2 cellular contexts compared by ENCODE assay signal in the genomic region with DNA sequence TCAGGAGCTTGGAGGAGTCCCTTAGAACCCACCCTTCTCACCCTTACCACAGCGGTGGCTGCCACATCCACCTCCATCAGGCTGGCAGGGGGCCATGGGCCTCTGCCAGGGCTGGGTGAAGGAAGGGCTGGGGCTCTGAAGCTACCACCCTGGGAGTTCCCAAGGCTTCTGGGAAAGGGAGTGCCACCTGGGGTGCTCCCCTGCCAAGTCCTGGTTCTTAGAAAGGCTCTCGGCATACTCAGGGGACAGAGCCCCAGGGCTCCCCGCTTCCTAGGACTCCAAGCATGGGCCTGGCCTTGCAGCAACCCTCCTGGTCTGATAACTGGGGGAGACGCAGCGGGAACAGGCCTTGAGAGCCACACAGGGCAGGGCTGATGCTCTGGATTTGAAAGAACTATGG.
TF ChIP-seq lines count a peak whose summit lies in the region.

No MANE protein-coding gene starts in this region.

TF ChIP-seq in SK-N-SH, 30 proteins besides CTCF, POLR2A, EP300 and RAD21:
- no peak for TF ChIP-seq FOXM1 (IDR thresholded peaks at IDR 0.05; ENCODE audit: low read depth)
- no peak for TF ChIP-seq NFIC (IDR thresholded peaks at IDR 0.05; ENCODE audit: borderline replicate concordance)
- no peak for TF ChIP-seq ZBTB33 (IDR thresholded peaks at IDR 0.05; ENCODE audit: borderline replicate concordance, low read depth)
- no peak for TF ChIP-seq MEF2A (IDR thresholded peaks at IDR 0.05; ENCODE audit: borderline replicate concordance, low read depth)
- TF ChIP-seq YY1 (IDR thresholded peaks at IDR 0.05; ENCODE audit: low read depth), result no peak
- TF ChIP-seq SIN3A (IDR thresholded peaks at IDR 0.05; ENCODE audit: borderline replicate concordance, low read depth, low read length), result no peak
- TF ChIP-seq JUND (IDR thresholded peaks at IDR 0.05), result no peak
- TF ChIP-seq FOSL2 (IDR thresholded peaks at IDR 0.05; ENCODE audit: borderline replicate concordance, low read depth), result no peak

TF ChIP-seq in SK-N-SH treated with all-trans-retinoic acid at 6 μM for 48 hours, 23 proteins besides CTCF, POLR2A, EP300 and RAD21:
- TF ChIP-seq, protein P1, sequence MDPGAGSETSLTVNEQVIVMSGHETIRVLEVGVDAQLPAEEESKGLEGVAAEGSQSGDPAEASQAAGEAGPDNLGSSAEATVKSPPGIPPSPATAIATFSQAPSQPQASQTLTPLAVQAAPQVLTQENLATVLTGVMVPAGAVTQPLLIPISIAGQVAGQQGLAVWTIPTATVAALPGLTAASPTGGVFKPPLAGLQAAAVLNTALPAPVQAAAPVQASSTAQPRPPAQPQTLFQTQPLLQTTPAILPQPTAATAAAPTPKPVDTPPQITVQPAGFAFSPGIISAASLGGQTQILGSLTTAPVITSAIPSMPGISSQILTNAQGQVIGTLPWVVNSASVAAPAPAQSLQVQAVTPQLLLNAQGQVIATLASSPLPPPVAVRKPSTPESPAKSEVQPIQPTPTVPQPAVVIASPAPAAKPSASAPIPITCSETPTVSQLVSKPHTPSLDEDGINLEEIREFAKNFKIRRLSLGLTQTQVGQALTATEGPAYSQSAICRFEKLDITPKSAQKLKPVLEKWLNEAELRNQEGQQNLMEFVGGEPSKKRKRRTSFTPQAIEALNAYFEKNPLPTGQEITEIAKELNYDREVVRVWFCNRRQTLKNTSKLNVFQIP (CRISPR knock-in tag; IDR thresholded peaks at IDR 0.05; ENCODE audit: borderline replicate concordance, low read depth), result no peak
- TF ChIP-seq PPARA (CRISPR knock-in tag; IDR thresholded peaks at IDR 0.05; ENCODE audit: borderline replicate concordance) (no peak), TCF4 (CRISPR knock-in tag; IDR thresholded peaks at IDR 0.05; ENCODE audit: borderline replicate concordance) (no peak), GLIS3 (CRISPR knock-in tag; IDR thresholded peaks at IDR 0.05) (no peak), PATZ1 (CRISPR knock-in tag; IDR thresholded peaks at IDR 0.05; ENCODE audit: borderline replicate concordance) (no peak), ARNTL (CRISPR knock-in tag; IDR thresholded peaks at IDR 0.05; ENCODE audit: borderline replicate concordance, low read depth) (no peak), TOX (CRISPR knock-in tag; IDR thresholded peaks at IDR 0.05; ENCODE audit: borderline replicate concordance) (no peak), ZFP30 (CRISPR knock-in tag; IDR thresholded peaks at IDR 0.05) (no peak), ESRRG (CRISPR knock-in tag; IDR thresholded peaks at IDR 0.05) (no peak), CSDC2 (CRISPR knock-in tag; IDR thresholded peaks at IDR 0.05) (no peak), CSRNP3 (CRISPR knock-in tag; IDR thresholded peaks at IDR 0.05) (no peak), ZNF8 (CRISPR knock-in tag; IDR thresholded peaks at IDR 0.05) (no peak), ZFP3 (CRISPR knock-in tag; IDR thresholded peaks at IDR 0.05) (no peak), ZNF70 (CRISPR knock-in tag; IDR thresholded peaks at IDR 0.05) (no peak), RARB (CRISPR knock-in tag; IDR thresholded peaks at IDR 0.05) (no peak), SNAI2 (CRISPR knock-in tag; IDR thresholded peaks at IDR 0.05) (no peak)
- TF ChIP-seq, protein P2, sequence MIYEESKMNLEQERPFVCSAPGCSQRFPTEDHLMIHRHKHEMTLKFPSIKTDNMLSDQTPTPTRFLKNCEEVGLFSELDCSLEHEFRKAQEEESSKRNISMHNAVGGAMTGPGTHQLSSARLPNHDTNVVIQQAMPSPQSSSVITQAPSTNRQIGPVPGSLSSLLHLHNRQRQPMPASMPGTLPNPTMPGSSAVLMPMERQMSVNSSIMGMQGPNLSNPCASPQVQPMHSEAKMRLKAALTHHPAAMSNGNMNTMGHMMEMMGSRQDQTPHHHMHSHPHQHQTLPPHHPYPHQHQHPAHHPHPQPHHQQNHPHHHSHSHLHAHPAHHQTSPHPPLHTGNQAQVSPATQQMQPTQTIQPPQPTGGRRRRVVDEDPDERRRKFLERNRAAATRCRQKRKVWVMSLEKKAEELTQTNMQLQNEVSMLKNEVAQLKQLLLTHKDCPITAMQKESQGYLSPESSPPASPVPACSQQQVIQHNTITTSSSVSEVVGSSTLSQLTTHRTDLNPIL (CRISPR knock-in tag; IDR thresholded peaks at IDR 0.05; ENCODE audit: low read depth), result no peak
